Comparison of ENCODE assay signal across 1 cellular context in genomic region chr1:9164537-9164910, GRCh38.
TF ChIP-seq lines count a peak whose summit lies in the region.

No MANE protein-coding gene starts in this region.

TF ChIP-seq in K562, 482 proteins besides CTCF, POLR2A, EP300 and RAD21:
- TF ChIP-seq THAP7 (CRISPR knock-in tag; IDR thresholded peaks at IDR 0.05): no peak
- TF ChIP-seq KHSRP (IDR thresholded peaks at IDR 0.05): no peak
- no peak for TF ChIP-seq XRCC5 (IDR thresholded peaks at IDR 0.05; ENCODE audit: low read depth, low read length)
- TF ChIP-seq ZNF197 (CRISPR knock-in tag; IDR thresholded peaks at IDR 0.05; ENCODE audit: low read depth): no peak
- TF ChIP-seq CHD4 (IDR thresholded peaks at IDR 0.05; ENCODE audit: insufficient read depth, insufficient replicate concordance, low read depth, low read length, poor library complexity, severe bottlenecking): peak; percentile 39
- no peak for TF ChIP-seq ZNF444 (CRISPR knock-in tag; IDR thresholded peaks at IDR 0.05)
- no peak for TF ChIP-seq KAT7 (CRISPR knock-in tag; IDR thresholded peaks at IDR 0.05; ENCODE audit: borderline replicate concordance)
- no peak for TF ChIP-seq HDAC8 (tag; IDR thresholded peaks at IDR 0.05)
- TF ChIP-seq THRA (IDR thresholded peaks at IDR 0.05): no peak
- no peak for TF ChIP-seq ZNF589 (CRISPR knock-in tag; IDR thresholded peaks at IDR 0.05; ENCODE audit: low read depth)
- 0 out of 2 replicates have a peak, but pooled peaks have one; percentile 12 for TF ChIP-seq ZNF766 (CRISPR knock-in tag; conservative IDR thresholded peaks at IDR 0.05)
- TF ChIP-seq PTTG1 (tag; IDR thresholded peaks at IDR 0.05; ENCODE audit: low read depth): no peak
